13 cellular contexts compared by ENCODE assay signal in genomic region chr17:50165867-50166517, GRCh38. TPM values are rescaled to one million over a fixed set of nuclear protein-coding genes. Genes with fewer than 3 reads are reported as not detected.
A peak's percentile ranks its signal among the peaks of the same experiment; 100 is the strongest.
DNase-seq lines count a peak whose midpoint lies in the region; ATAC-seq and TF ChIP-seq lines count a peak whose summit lies in the region.
"Had no signal": no experiment of that assay in that cellular context is flagged by ENCODE, and none has a peak within 500 bp of the region (broad histone marks: within the 10 kb centered on the region; RNA-seq: fewer than 3 reads in every experiment).

Gene SGCA, plus strand, starts transcription at chr17:50166005. Its CDS starts 36 bp downstream, at chr17:50166041.

- H3K9me3 ChIP-seq in right cardiac atrium (ENCODE audit: control insufficient read depth, low read length) (no peaks in the 10 kb centered on the region), aorta (ENCODE audit: control insufficient read depth, low read length) (no peaks in the 10 kb centered on the region)
- H3K9me3 ChIP-seq: neutrophil, tibial nerve had no signal

- H3K36me3 ChIP-seq in aorta (ENCODE audit: control insufficient read depth in 1 of 2, insufficient read depth in 2 of 2, low read length in 1 of 2), result no peaks in the 10 kb centered on the region
- H3K36me3 ChIP-seq: neutrophil had no signal

- WGBS in right cardiac atrium, result 37% methylated on average over 15 of the region's 15 CpGs
- WGBS in aorta, 2 donors, result 8 to 11% methylated on average over 11 to 15 of the region's 15 CpGs

- H3K27me3 ChIP-seq in right cardiac atrium (ENCODE audit: control insufficient read depth, insufficient read depth) (no peaks in the 10 kb centered on the region), aorta (ENCODE audit: control insufficient read depth in 1 of 2, insufficient read depth in 2 of 2, low read length in 1 of 2) (no peaks in the 10 kb centered on the region)
- H3K27me3 ChIP-seq: tibial nerve had no signal

- H3K27ac ChIP-seq in right cardiac atrium (ENCODE audit: low read length) (peak within 1 kb of the TSS; percentile 88), aorta (ENCODE audit: low read depth in 1 of 2, low read length in 2 of 2) (peak within 1 kb of the TSS; percentile 40 to 72)
- H3K27ac ChIP-seq: neutrophil had no signal

- DNase-seq in stimulated activated naive CD8-positive, alpha-beta T cell treated with anti-CD3 and anti-CD28 coated beads, Interleukin-15, amount 100 ng/mL, for 72 hours, result no peak
- no peak for DNase-seq in stimulated activated naive CD8-positive, alpha-beta T cell treated with anti-CD3 and anti-CD28 coated beads, Interleukin-15, Interleukin-2, amounts not matched to agents 100 U/mL and 50 U/mL, for 24 hours
- DNase-seq in right cardiac atrium (peak; percentile 31 to 84 (median 81)), osteocyte (ENCODE audit: extremely low spot score, unreplicated experiment) (no peak), aorta (peak; percentile 59 to 83), NCI-H2029 treated with DMSO at 0.1 percent for 48 hours (lab: John Stamatoyannopoulos, UW) (no peak), HPDE6-E6E7 (ENCODE audit: extremely low spot score) (no peak)
- DNase-seq: DMS79 treated with DMSO at 0.1 percent for 48 hours, erythroblast, NCI-H2171 had no signal

- TF ChIP-seq CTCF in osteocyte (IDR thresholded peaks at IDR 0.05), result no peak

- no peaks in the 10 kb centered on the region for H3K4me1 ChIP-seq in right cardiac atrium (ENCODE audit: control insufficient read depth, insufficient read depth, low read length)
- H3K4me1 ChIP-seq in aorta (ENCODE audit: control insufficient read depth in 1 of 2, insufficient read depth in 2 of 2, low read length in 2 of 2), result no peaks in the 10 kb centered on the region

- no peaks in the 10 kb centered on the region for H3K27me3 Mint-ChIP-seq in stimulated activated naive CD8-positive, alpha-beta T cell treated with anti-CD3 and anti-CD28 coated beads, Interleukin-15, amount 100 ng/mL, for 72 hours
- H3K27me3 Mint-ChIP-seq in osteocyte (ENCODE audit: unreplicated experiment), result no peaks in the 10 kb centered on the region

- intact Hi-C loops in right cardiac atrium (cut with DNase I) (loop anchor here in 3 of 4 donors (5.0 to 10.0 kb wide), 2 partner anchors 49 to 51 kb away; no protein-coding TSS in a partner anchor), aorta (cut with DNase I) (loop anchor here (10.0 kb wide), 2 partner anchors 51 to 129 kb away; no protein-coding TSS in a partner anchor)

- no peak within 1 kb of the TSS for H3K4me3 Mint-ChIP-seq in stimulated activated naive CD8-positive, alpha-beta T cell treated with anti-CD3 and anti-CD28 coated beads, Interleukin-15, amount 100 ng/mL, for 72 hours
- H3K4me3 Mint-ChIP-seq in osteocyte (ENCODE audit: unreplicated experiment), result no peak within 1 kb of the TSS

- H3K4me3 ChIP-seq in right cardiac atrium (ENCODE audit: low read length) (peak within 1 kb of the TSS; percentile 27), aorta (ENCODE audit: low read length in 2 of 2) (peak within 1 kb of the TSS; percentile 24 to 35)

- no peak for ATAC-seq in stimulated activated naive CD8-positive, alpha-beta T cell treated with anti-CD3 and anti-CD28 coated beads, Interleukin-15, amount 100 ng/mL, for 72 hours
- ATAC-seq in stimulated activated naive CD8-positive, alpha-beta T cell treated with anti-CD3 and anti-CD28 coated beads, Interleukin-15, Interleukin-2, amounts not matched to agents 100 U/mL and 50 U/mL, for 24 hours, result no peak
- peak; percentile 34 to 55 for ATAC-seq in right cardiac atrium
- ATAC-seq in aorta (ENCODE audit: low FRiP score), result peak; percentile 57
- ATAC-seq in GM19035 (IDR thresholded peaks at IDR 0.05; ENCODE audit: unreplicated experiment), result no peak

- H3K27ac Mint-ChIP-seq in stimulated activated naive CD8-positive, alpha-beta T cell treated with anti-CD3 and anti-CD28 coated beads, Interleukin-15, amount 100 ng/mL, for 72 hours, result peak within 1 kb of the TSS; percentile 34 to 91
- H3K27ac Mint-ChIP-seq in osteocyte (ENCODE audit: unreplicated experiment), result peak within 1 kb of the TSS; percentile 67

- no peaks in the 10 kb centered on the region for H3K9me3 Mint-ChIP-seq in stimulated activated naive CD8-positive, alpha-beta T cell treated with anti-CD3 and anti-CD28 coated beads, Interleukin-15, amount 100 ng/mL, for 72 hours
- no peaks in the 10 kb centered on the region for H3K9me3 Mint-ChIP-seq in osteocyte (ENCODE audit: unreplicated experiment)

- H3K36me3 Mint-ChIP-seq in osteocyte (ENCODE audit: unreplicated experiment), result peaks cover under 1% of the 10 kb centered on the region

- peaks cover 61% of the 10 kb centered on the region for H3K4me1 Mint-ChIP-seq in stimulated activated naive CD8-positive, alpha-beta T cell treated with anti-CD3 and anti-CD28 coated beads, Interleukin-15, amount 100 ng/mL, for 72 hours
- H3K4me1 Mint-ChIP-seq in osteocyte (ENCODE audit: unreplicated experiment), result peaks cover 42% of the 10 kb centered on the region

RNA-seq across cellular contexts. Expression of gene SGCA, which starts in this region (rescaled TPM):
- total RNA-seq in right cardiac atrium (100 to 1,000 TPM; 127 to 150 (median 133) TPM), osteocyte (12.0 and 13.0 TPM in 2 replicates), aorta (10 to 100 TPM; 91.8 to 92.7 TPM)
- polyA plus RNA-seq in right cardiac atrium (156 TPM), aorta (100 to 1,000 TPM in 1 of 2 donors, 10 to 100 TPM in 1; 86.4 to 198 TPM)

Comparison
In these comparisons a context has a peak if more than half of its experiments do, and no peak if none do; other contexts are left out.
1. ATAC-seq: peak in right cardiac atrium (2 of 2) and aorta (single experiment); none in stimulated activated naive CD8-positive, alpha-beta T cell treated with anti-CD3 and anti-CD28 coated beads, Interleukin-15, amount 100 ng/mL, for 72 hours (single experiment), stimulated activated naive CD8-positive, alpha-beta T cell treated with anti-CD3 and anti-CD28 coated beads, Interleukin-15, Interleukin-2, amounts not matched to agents 100 U/mL and 50 U/mL, for 24 hours (single experiment) and GM19035 (single experiment).
2. DNase-seq: peak in right cardiac atrium (3 of 3) and aorta (2 of 2); none in stimulated activated naive CD8-positive, alpha-beta T cell treated with anti-CD3 and anti-CD28 coated beads, Interleukin-15, amount 100 ng/mL, for 72 hours (0 of 2), stimulated activated naive CD8-positive, alpha-beta T cell treated with anti-CD3 and anti-CD28 coated beads, Interleukin-15, Interleukin-2, amounts not matched to agents 100 U/mL and 50 U/mL, for 24 hours (single experiment), osteocyte (single experiment), NCI-H2029 treated with DMSO at 0.1 percent for 48 hours (single experiment) and HPDE6-E6E7 (single experiment).